1 cellular context compared by ENCODE assay signal in genomic region chr3:196633658-196634151, GRCh38.
TF ChIP-seq lines count a peak whose summit lies in the region.

No MANE protein-coding gene starts in this region.

TF ChIP-seq in HepG2, 621 proteins besides CTCF, POLR2A, EP300 and RAD21 (continues in another document):
- TF ChIP-seq AHDC1 (CRISPR knock-in tag; IDR thresholded peaks at IDR 0.05; ENCODE audit: borderline replicate concordance) (no peak), NRL (CRISPR knock-in tag; IDR thresholded peaks at IDR 0.05; ENCODE audit: borderline replicate concordance) (no peak), ZSCAN22 (CRISPR knock-in tag; IDR thresholded peaks at IDR 0.05) (no peak), MED8 (CRISPR knock-in tag; IDR thresholded peaks at IDR 0.05; ENCODE audit: insufficient replicate concordance) (no peak), SCMH1 (CRISPR knock-in tag; IDR thresholded peaks at IDR 0.05; ENCODE audit: borderline replicate concordance) (no peak), ZNF687 (CRISPR knock-in tag; IDR thresholded peaks at IDR 0.05) (peak; percentile 49), TFAP4 (IDR thresholded peaks at IDR 0.05; ENCODE audit: borderline replicate concordance, low read depth) (no peak), RXRB (CRISPR knock-in tag; IDR thresholded peaks at IDR 0.05; ENCODE audit: borderline replicate concordance) (peak; percentile 20; the same call in 1 of the 2 replicates), GTF2F1 (IDR thresholded peaks at IDR 0.05; ENCODE audit: low read length) (no peak), SRSF1 (optimal IDR thresholded peaks at IDR 0.05; ENCODE audit: low read depth, low read length) (no peak), PRDM4 (CRISPR knock-in tag; IDR thresholded peaks at IDR 0.05; ENCODE audit: borderline replicate concordance) (no peak), FUBP1 (CRISPR knock-in tag; IDR thresholded peaks at IDR 0.05; ENCODE audit: borderline replicate concordance) (no peak), ZNF841 (CRISPR knock-in tag; IDR thresholded peaks at IDR 0.05; ENCODE audit: borderline replicate concordance) (no peak), ZNF230 (CRISPR knock-in tag; IDR thresholded peaks at IDR 0.05) (no peak), KMT2B (CRISPR knock-in tag; IDR thresholded peaks at IDR 0.05) (no peak), BRD4 (CRISPR knock-in tag; IDR thresholded peaks at IDR 0.05) (no peak), ZBTB14 (CRISPR knock-in tag; IDR thresholded peaks at IDR 0.05) (no peak), RFXAP (CRISPR knock-in tag; IDR thresholded peaks at IDR 0.05; ENCODE audit: borderline replicate concordance) (no peak), HNF1B (CRISPR knock-in tag; IDR thresholded peaks at IDR 0.05) (no peak), SOX13 (IDR thresholded peaks at IDR 0.05) (no peak), SOX13 (CRISPR knock-in tag; conservative IDR thresholded peaks at IDR 0.05 in 1 of 2, IDR thresholded peaks at IDR 0.05 in 1 of 2) (no peak), MTERF4 (CRISPR knock-in tag; IDR thresholded peaks at IDR 0.05) (no peak), HDAC1 (CRISPR knock-in tag; IDR thresholded peaks at IDR 0.05) (no peak), ZHX2 (IDR thresholded peaks at IDR 0.05; ENCODE audit: low read depth) (no peak), ZHX2 (CRISPR knock-in tag; IDR thresholded peaks at IDR 0.05; ENCODE audit: borderline replicate concordance) (no peak), LBX2 (CRISPR knock-in tag; IDR thresholded peaks at IDR 0.05; ENCODE audit: borderline replicate concordance) (no peak), SIN3B (IDR thresholded peaks at IDR 0.05; ENCODE audit: low read length) (no peak)
